In the genomic region with DNA sequence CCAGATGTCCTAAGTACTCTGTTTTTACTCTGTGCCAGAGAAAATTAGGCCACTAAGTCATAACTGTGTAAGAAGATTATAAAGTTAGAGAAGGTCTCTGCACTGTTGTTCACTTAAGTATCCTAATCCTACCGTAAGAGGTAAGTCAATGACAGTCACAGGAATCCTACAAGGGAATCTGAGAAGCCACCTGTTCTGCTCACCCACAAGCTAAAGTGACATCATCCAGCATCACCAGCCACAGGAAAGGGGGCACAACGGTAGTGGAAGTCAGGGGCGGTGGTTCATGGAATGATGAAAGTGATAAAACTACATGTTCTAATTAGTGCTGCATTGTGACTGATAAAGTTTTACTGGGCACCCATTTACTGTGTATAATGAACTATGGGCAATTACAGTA, we compare ENCODE assay signal across 19 cellular contexts.
DNase-seq lines count a peak whose midpoint lies in the region; ATAC-seq, FAIRE-seq and TF ChIP-seq lines count a peak whose summit lies in the region.
"Had no signal": no experiment of that assay in that cellular context is flagged by ENCODE, and none has a peak within 500 bp of the region (broad histone marks: within the 10 kb centered on the region; RNA-seq: fewer than 3 reads in every experiment).

No MANE protein-coding gene starts in this region.

- intact Hi-C loops in Right ventricle myocardium superior (cut with DNase I) (no loop called here), left cardiac atrium (cut with DNase I) (no loop called here)

- no peak overlapping the region for H3K27ac ChIP-seq in A549
- H3K27ac ChIP-seq in HEK293 (ENCODE audit: extremely low read depth, low read depth, low read length), result no peak overlapping the region
- H3K27ac ChIP-seq in WERI-Rb-1, result 0 out of 2 replicates have a peak overlapping the region, but pooled peaks have one; percentile 3
- H3K27ac ChIP-seq: C4-2B had no signal

- no peak overlapping the region for H3K4me2 ChIP-seq in A549

- TF ChIP-seq POLR2A in A549 (IDR thresholded peaks at IDR 0.05; ENCODE audit: low read length), result no peak

- no peaks in the 10 kb centered on the region for H3K27me3 ChIP-seq in WERI-Rb-1 (ENCODE audit: insufficient read depth, low read depth, severe bottlenecking)

- TF ChIP-seq RAD21 in A549 (conservative IDR thresholded peaks at IDR 0.05 in 1 of 2, IDR thresholded peaks at IDR 0.05 in 1 of 2), result no peak

- H3K9me3 ChIP-seq in A549, result no peaks in the 10 kb centered on the region
- no peaks in the 10 kb centered on the region for H3K9me3 ChIP-seq in HEK293 (ENCODE audit: control insufficient read depth, insufficient read depth, low read depth, low read length)
- no peaks in the 10 kb centered on the region for H3K9me3 ChIP-seq in WERI-Rb-1 (ENCODE audit: severe bottlenecking)
- H3K9me3 ChIP-seq: Caco-2 had no signal

- CTCF ChIA-PET in A549 (lab: Yijun Ruan, JAX) (interaction anchor here (2.4 kb wide), 1 partner anchor 23 kb away, joined by 6 read pairs; no protein-coding TSS in a partner anchor), HEK293 (lab: Yijun Ruan, JAX) (no interaction called here)

- H3K4me3 ChIP-seq in A549 (no peak overlapping the region), HEK293 (ENCODE audit: low read depth, low read length) (no peak overlapping the region), WERI-Rb-1 (ENCODE audit: low read depth, low read length) (no peak overlapping the region)

- POLR2A ChIA-PET in A549 (lab: Yijun Ruan, JAX), result no interaction called here
- POLR2A ChIA-PET in HEK293 (lab: Yijun Ruan, JAX), result no interaction called here

- H3K36me3 ChIP-seq in HEK293 (ENCODE audit: control insufficient read depth in 2 of 2, insufficient read depth in 1 of 2, low read length in 2 of 2) (no peaks in the 10 kb centered on the region), WERI-Rb-1 (no peaks in the 10 kb centered on the region)

- no peak for ATAC-seq in A549
- no peak for ATAC-seq in Right ventricle myocardium superior (ENCODE audit: poor library complexity)
- ATAC-seq in left cardiac atrium, result no peak
- ATAC-seq: HepG2 had no signal

- H3K4me1 ChIP-seq in A549, result 0 out of 3 replicates have a peak, but pooled peaks cover 3% of the 10 kb centered on the region
- no peaks in the 10 kb centered on the region for H3K4me1 ChIP-seq in HEK293 (ENCODE audit: control insufficient read depth, insufficient read depth, low read length)
- H3K4me1 ChIP-seq: Caco-2 had no signal

- TF ChIP-seq CTCF in A549 (IDR thresholded peaks at IDR 0.05) (no peak), HEK293 (tag by site-specific recombination; IDR thresholded peaks at IDR 0.05) (no peak), WERI-Rb-1 (IDR thresholded peaks at IDR 0.05; ENCODE audit: low read depth, low read length) (no peak)

- DNase-seq in A549 (ENCODE audit: low read depth in 1 of 2, low spot score in 1 of 2) (no peak), NCI-H82 (lab: John Stamatoyannopoulos, UW) (peak; percentile 61), WERI-Rb-1 (peak; percentile 62), Right ventricle myocardium superior (no peak), left cardiac atrium (no peak), middle frontal gyrus (ENCODE audit: extremely low spot score, low spot score) (no peak)
- DNase-seq: AML-193; Caco-2; CD4-positive, alpha-beta T cell; H9 had no signal

- no peak for TF ChIP-seq EP300 in A549 (IDR thresholded peaks at IDR 0.05)

- 62% methylated on average over 3 of the region's 3 CpGs for WGBS in A549 (ENCODE audit: missing lambda C conversion rate)

- FAIRE-seq in A549 (lab: Jason Lieb, UNC), result peak; percentile 46
- FAIRE-seq: A204.1, D721Med, G401.6, GM12891, GM19239, H1, HepG2 had no signal

TF ChIP-seq in A549, 52 proteins besides CTCF, POLR2A, EP300 and RAD21 (continues in another document):
- TF ChIP-seq EHF (CRISPR knock-in tag; IDR thresholded peaks at IDR 0.05) (no peak), ESRRA (IDR thresholded peaks at IDR 0.05; ENCODE audit: borderline replicate concordance, low read length) (no peak), MYC (IDR thresholded peaks at IDR 0.05; ENCODE audit: borderline replicate concordance, low read length) (no peak), RNF2 (IDR thresholded peaks at IDR 0.05; ENCODE audit: borderline replicate concordance, low read depth) (no peak), CEBPB (IDR thresholded peaks at IDR 0.05) (no peak), MAZ (IDR thresholded peaks at IDR 0.05; ENCODE audit: borderline replicate concordance, low read depth, low read length) (no peak)
- TF ChIP-seq, protein P1, sequence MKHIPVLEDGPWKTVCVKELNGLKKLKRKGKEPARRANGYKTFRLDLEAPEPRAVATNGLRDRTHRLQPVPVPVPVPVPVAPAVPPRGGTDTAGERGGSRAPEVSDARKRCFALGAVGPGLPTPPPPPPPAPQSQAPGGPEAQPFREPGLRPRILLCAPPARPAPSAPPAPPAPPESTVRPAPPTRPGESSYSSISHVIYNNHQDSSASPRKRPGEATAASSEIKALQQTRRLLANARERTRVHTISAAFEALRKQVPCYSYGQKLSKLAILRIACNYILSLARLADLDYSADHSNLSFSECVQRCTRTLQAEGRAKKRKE (CRISPR knock-in tag; IDR thresholded peaks at IDR 0.05; ENCODE audit: low read depth), result no peak
- TF ChIP-seq, protein P2, sequence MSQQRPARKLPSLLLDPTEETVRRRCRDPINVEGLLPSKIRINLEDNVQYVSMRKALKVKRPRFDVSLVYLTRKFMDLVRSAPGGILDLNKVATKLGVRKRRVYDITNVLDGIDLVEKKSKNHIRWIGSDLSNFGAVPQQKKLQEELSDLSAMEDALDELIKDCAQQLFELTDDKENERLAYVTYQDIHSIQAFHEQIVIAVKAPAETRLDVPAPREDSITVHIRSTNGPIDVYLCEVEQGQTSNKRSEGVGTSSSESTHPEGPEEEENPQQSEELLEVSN (IDR thresholded peaks at IDR 0.05; ENCODE audit: borderline replicate concordance, low read depth), result no peak

TF ChIP-seq in HEK293, 187 proteins besides CTCF, POLR2A, EP300 and RAD21:
- TF ChIP-seq ZNF16 (tag by site-specific recombination; IDR thresholded peaks at IDR 0.05; ENCODE audit: low read depth) (no peak), ZNF558 (tag by site-specific recombination; IDR thresholded peaks at IDR 0.05) (peak; percentile 84)

Comparison
In these comparisons a context has a peak if more than half of its experiments do, and no peak if none do; other contexts are left out.
1. DNase-seq: peak in NCI-H82 (single experiment) and WERI-Rb-1 (single experiment); none in A549 (0 of 2), Right ventricle myocardium superior (single experiment), left cardiac atrium (single experiment) and middle frontal gyrus (single experiment).